ENCODE assay signal across 16 cellular contexts in genomic region chr3:169453256-169454059, GRCh38.
DNase-seq lines count a peak whose midpoint lies in the region; ATAC-seq and TF ChIP-seq lines count a peak whose summit lies in the region.
"Had no signal": no experiment of that assay in that cellular context is flagged by ENCODE, and none has a peak within 500 bp of the region (broad histone marks: within the 10 kb centered on the region; RNA-seq: fewer than 3 reads in every experiment).

No MANE protein-coding gene starts in this region.

- H3K27me3 ChIP-seq in BE2C (peaks cover 8% of the 10 kb centered on the region), WERI-Rb-1 (ENCODE audit: insufficient read depth, low read depth, severe bottlenecking) (no peaks in the 10 kb centered on the region)

- no peak for TF ChIP-seq CTCF in BE2C (IDR thresholded peaks at IDR 0.05; ENCODE audit: low read depth, low read length)
- TF ChIP-seq CTCF in WERI-Rb-1 (IDR thresholded peaks at IDR 0.05; ENCODE audit: low read depth, low read length) = no peak

- H3K9me3 ChIP-seq in BE2C = no peaks in the 10 kb centered on the region
- H3K9me3 ChIP-seq in WERI-Rb-1 (ENCODE audit: severe bottlenecking) = no peaks in the 10 kb centered on the region

- no peak overlapping the region for H3K27ac Mint-ChIP-seq in activated naive CD8-positive, alpha-beta T cell treated with anti-CD3 and anti-CD28 coated beads for 36 hours
- H3K27ac Mint-ChIP-seq: activated CD8-positive, alpha-beta memory T cell treated with anti-CD3 and anti-CD28 coated beads, Interleukin-2, amount 10 ng/mL, durations not matched to agents 7 days and 5 days; activated naive CD4-positive, alpha-beta T cell treated with anti-CD3 and anti-CD28 coated beads, Interleukin-2, amount 50 U/mL, for 72 hours; GM23338 had no signal

- peak overlapping the region; percentile 24; the same call in 1 of the 2 replicates for H3K4me3 ChIP-seq in BE2C (ENCODE audit: low read depth, low read length)
- no peak overlapping the region for H3K4me3 ChIP-seq in WERI-Rb-1 (ENCODE audit: low read depth, low read length)
- H3K4me3 ChIP-seq: GM23338 had no signal

- H3K36me3 ChIP-seq in BE2C (no peaks in the 10 kb centered on the region), WERI-Rb-1 (no peaks in the 10 kb centered on the region)

- H3K27ac ChIP-seq in WERI-Rb-1 = peak overlapping the region; percentile 49

- DNase-seq in BE2C = peak; percentile 59
- DNase-seq in M059J (ENCODE audit: low read depth) = peak; percentile 21
- peak; percentile 37 for DNase-seq in NCI-H345 treated with DMSO at 0.1 percent for 48 hours (lab: John Stamatoyannopoulos, UW; ENCODE audit: unreplicated experiment)
- peak; percentile 23 for DNase-seq in WERI-Rb-1
- DNase-seq in activated naive CD8-positive, alpha-beta T cell treated with anti-CD3 and anti-CD28 coated beads for 36 hours = no peak
- no peak for DNase-seq in C1 segment of cervical spinal cord (lab: John Stamatoyannopoulos, UW)
- DNase-seq: activated CD8-positive, alpha-beta memory T cell treated with anti-CD3 and anti-CD28 coated beads, Interleukin-2, amount 10 ng/mL, durations not matched to agents 7 days and 5 days; caudate nucleus; NCI-H526; posterior cingulate gyrus; SHP77 treated with DMSO at 0.1 percent for 48 hours; trophoblast cell had no signal

- H3K27me3 Mint-ChIP-seq in activated naive CD8-positive, alpha-beta T cell treated with anti-CD3 and anti-CD28 coated beads for 36 hours = no peaks in the 10 kb centered on the region
- H3K27me3 Mint-ChIP-seq: activated CD8-positive, alpha-beta memory T cell treated with anti-CD3 and anti-CD28 coated beads, Interleukin-2, amount 10 ng/mL, durations not matched to agents 7 days and 5 days had no signal

- H3K4me1 ChIP-seq in BE2C = peaks cover 10% of the 10 kb centered on the region

- no peaks in the 10 kb centered on the region for H3K36me3 Mint-ChIP-seq in activated naive CD8-positive, alpha-beta T cell treated with anti-CD3 and anti-CD28 coated beads for 36 hours
- H3K36me3 Mint-ChIP-seq: activated CD8-positive, alpha-beta memory T cell treated with anti-CD3 and anti-CD28 coated beads, Interleukin-2, amount 10 ng/mL, durations not matched to agents 7 days and 5 days; activated naive CD4-positive, alpha-beta T cell treated with anti-CD3 and anti-CD28 coated beads, Interleukin-2, amount 50 U/mL, for 72 hours had no signal

- ATAC-seq in GM21390 (IDR thresholded peaks at IDR 0.05; ENCODE audit: unreplicated experiment) (no peak), HG03135 (IDR thresholded peaks at IDR 0.05; ENCODE audit: unreplicated experiment) (no peak)
- ATAC-seq: activated CD8-positive, alpha-beta memory T cell treated with anti-CD3 and anti-CD28 coated beads, Interleukin-2, amount 10 ng/mL, durations not matched to agents 7 days and 5 days; activated naive CD4-positive, alpha-beta T cell treated with anti-CD3 and anti-CD28 coated beads, Interleukin-2, amount 50 U/mL, for 72 hours; GM23338 had no signal

- no peaks in the 10 kb centered on the region for H3K4me1 Mint-ChIP-seq in activated naive CD8-positive, alpha-beta T cell treated with anti-CD3 and anti-CD28 coated beads for 36 hours
- H3K4me1 Mint-ChIP-seq: activated CD8-positive, alpha-beta memory T cell treated with anti-CD3 and anti-CD28 coated beads, Interleukin-2, amount 10 ng/mL, durations not matched to agents 7 days and 5 days; GM23338 had no signal

- no peak overlapping the region for H3K4me3 Mint-ChIP-seq in activated naive CD8-positive, alpha-beta T cell treated with anti-CD3 and anti-CD28 coated beads for 36 hours
- H3K4me3 Mint-ChIP-seq: activated CD8-positive, alpha-beta memory T cell treated with anti-CD3 and anti-CD28 coated beads, Interleukin-2, amount 10 ng/mL, durations not matched to agents 7 days and 5 days; GM23338 had no signal

- H3K9me3 Mint-ChIP-seq in activated naive CD8-positive, alpha-beta T cell treated with anti-CD3 and anti-CD28 coated beads for 36 hours = no peaks in the 10 kb centered on the region
- H3K9me3 Mint-ChIP-seq: activated naive CD4-positive, alpha-beta T cell treated with anti-CD3 and anti-CD28 coated beads, Interleukin-2, amount 50 U/mL, for 72 hours; GM23338 had no signal

Comparison
In these comparisons a context has a peak if more than half of its experiments do, and no peak if none do; other contexts are left out.
1. DNase-seq: peak in BE2C (single experiment), M059J (single experiment), NCI-H345 treated with DMSO at 0.1 percent for 48 hours (single experiment) and WERI-Rb-1 (single experiment); none in activated naive CD8-positive, alpha-beta T cell treated with anti-CD3 and anti-CD28 coated beads for 36 hours (single experiment) and C1 segment of cervical spinal cord (0 of 14).